13 cellular contexts compared by ENCODE assay signal in genomic region chr2:224142397-224143312, GRCh38.
A peak's percentile ranks its signal among the peaks of the same experiment; 100 is the strongest.
DNase-seq lines count a peak whose midpoint lies in the region; ATAC-seq and FAIRE-seq lines count a peak whose summit lies in the region.
"Had no signal": no experiment of that assay in that cellular context is flagged by ENCODE, and none has a peak within 500 bp of the region (broad histone marks: within the 10 kb centered on the region; RNA-seq: fewer than 3 reads in every experiment).

No MANE protein-coding gene starts in this region.

- in situ Hi-C loops in Caki2 (cut with HindIII; ENCODE audit: low pct_unique_long_range_greater_than_20kb, low sequenced_read_pairs) = no loop called here

- peak; percentile 84 for DNase-seq in Caki2 (ENCODE audit: low read depth)
- peak; percentile 52 for DNase-seq in NCI-H226
- DNase-seq in lung microvascular endothelial cell (ENCODE audit: low read depth in 2 of 2) = peak; percentile 27 to 77
- DNase-seq in T1000 (lab: John Stamatoyannopoulos, UW) = no peak
- no peak for DNase-seq in urothelium cell line (ENCODE audit: low spot score)
- DNase-seq in SHP77 treated with DMSO at 0.1 percent for 48 hours (lab: John Stamatoyannopoulos, UW) = no peak
- DNase-seq: activated CD4-positive, CD25-positive, alpha-beta regulatory T cell treated with anti-CD3 and anti-CD28 coated beads, Interleukin-2, amount 50 U/mL, for 72 hours; CD8-positive, alpha-beta T cell; colonic mucosa; hypothalamus; NCI-H510A treated with DMSO at 0.1 percent for 48 hours had no signal

- FAIRE-seq in endometrium (lab: Jason Lieb, UNC) (peak; percentile 93), urothelium cell line (lab: Jason Lieb, UNC) (no peak)

- ATAC-seq in GM18517 (IDR thresholded peaks at IDR 0.05; ENCODE audit: unreplicated experiment) = no peak
- ATAC-seq: CD8-positive, alpha-beta T cell had no signal

Comparison
In these comparisons a context has a peak if more than half of its experiments do, and no peak if none do; other contexts are left out.
1. DNase-seq: peak in Caki2 (single experiment), NCI-H226 (single experiment) and lung microvascular endothelial cell (2 of 2); none in T1000 (single experiment), urothelium cell line (single experiment) and SHP77 treated with DMSO at 0.1 percent for 48 hours (single experiment).